ENCODE assay signal across 8 cellular contexts in genomic region chr5:40833712-40834229, GRCh38. TPM values are rescaled to one million over a fixed set of nuclear protein-coding genes. Genes with fewer than 3 reads are reported as not detected.
A peak's percentile ranks its signal among the peaks of the same experiment; 100 is the strongest.
DNase-seq lines count a peak whose midpoint lies in the region; ATAC-seq and TF ChIP-seq lines count a peak whose summit lies in the region.

No MANE protein-coding gene starts in this region.

- peaks cover 37% of the 10 kb centered on the region for H3K4me1 Mint-ChIP-seq in nephron

- peak overlapping the region; percentile 98 to 99 (median 99) for H3K27ac Mint-ChIP-seq in nephron

- H3K4me3 Mint-ChIP-seq in nephron: peak overlapping the region; percentile 94 to 98 (median 97)

- H3K4me1 ChIP-seq in BE2C: no peaks in the 10 kb centered on the region
- H3K4me1 ChIP-seq in Karpas-422 (ENCODE audit: low read length): peaks cover 35% of the 10 kb centered on the region

- peaks cover 37% of the 10 kb centered on the region for H3K79me2 ChIP-seq in Karpas-422 (ENCODE audit: low read length)

- TF ChIP-seq CTCF in BE2C (IDR thresholded peaks at IDR 0.05; ENCODE audit: low read depth, low read length): no peak
- no peak for TF ChIP-seq CTCF in dorsolateral prefrontal cortex (IDR thresholded peaks at IDR 0.05 in 54 of 56, conservative IDR thresholded peaks at IDR 0.05 in 2 of 56; ENCODE audit: low read depth in 1 of 56, partially characterized antibody in 56 of 56)
- TF ChIP-seq CTCF in nephron (IDR thresholded peaks at IDR 0.05; ENCODE audit: unreplicated experiment in 3 of 3): no peak

- peak overlapping the region; percentile 89 for H3K9ac ChIP-seq in Karpas-422 (ENCODE audit: low read length)

- peaks cover 60% of the 10 kb centered on the region for H3K36me3 ChIP-seq in BE2C
- H3K36me3 ChIP-seq in Karpas-422 (ENCODE audit: insufficient read depth, low read length): peaks cover 57% of the 10 kb centered on the region

- peak overlapping the region; percentile 78 for H3K27ac ChIP-seq in Karpas-422 (ENCODE audit: low read length)
- H3K27ac ChIP-seq in dorsolateral prefrontal cortex: peak overlapping the region in 12 of 59 donors; percentile 96 to 99 (median 97)

- H3K4me3 ChIP-seq in BE2C (ENCODE audit: low read depth, low read length): peak overlapping the region; percentile 86
- peak overlapping the region; percentile 78 for H3K4me3 ChIP-seq in Karpas-422 (ENCODE audit: low read length)
- H3K4me3 ChIP-seq in dorsolateral prefrontal cortex: peak overlapping the region; percentile 50 to 96 (median 81)

- H3K27me3 ChIP-seq in BE2C (no peaks in the 10 kb centered on the region), Karpas-422 (ENCODE audit: low read length) (no peaks in the 10 kb centered on the region), dorsolateral prefrontal cortex (no peaks in the 10 kb centered on the region)

- peaks cover 62% of the 10 kb centered on the region for H3K36me3 Mint-ChIP-seq in nephron (ENCODE audit: low read depth)

- H3K9me3 ChIP-seq in BE2C (no peaks in the 10 kb centered on the region), Karpas-422 (ENCODE audit: low read length) (no peaks in the 10 kb centered on the region)

- H4K20me1 ChIP-seq in Karpas-422 (ENCODE audit: insufficient read depth, low read depth, low read length): peaks cover 48% of the 10 kb centered on the region

- intact Hi-C loops in dorsolateral prefrontal cortex (cut with DNase I): loop anchor here in 1 of 2 donors (2.0 to 10.0 kb wide), 3 partner anchors 77 to 1689 kb away; partner anchors contain the start of gene RIMOC1

- H2AFZ ChIP-seq in Karpas-422 (ENCODE audit: low read length): no peak overlapping the region

- peaks cover 5% of the 10 kb centered on the region for H3K27me3 Mint-ChIP-seq in nephron (ENCODE audit: low read depth)

- H3K9me2 ChIP-seq in Karpas-422 (replicated peaks; ENCODE audit: insufficient read depth, low read length): no peaks in the 10 kb centered on the region

- ATAC-seq in GM21515 (IDR thresholded peaks at IDR 0.05; ENCODE audit: unreplicated experiment) (no peak), GM21576 (IDR thresholded peaks at IDR 0.05; ENCODE audit: unreplicated experiment) (no peak)

- H3K9me3 Mint-ChIP-seq in nephron: no peaks in the 10 kb centered on the region

- peak overlapping the region; percentile 88 for H3K4me2 ChIP-seq in Karpas-422 (ENCODE audit: low read depth, low read length, poor library complexity, severe bottlenecking)

- DNase-seq in BE2C (no peak), Karpas-422 (no peak), dorsolateral prefrontal cortex (no peak), NCI-H524 treated with DMSO at 0.1 percent for 48 hours (lab: John Stamatoyannopoulos, UW) (no peak), NCI-H1436 (lab: John Stamatoyannopoulos, UW) (no peak)

RNA-seq across cellular contexts. Expression of gene RPL37, which starts 1.3 kb away (rescaled TPM):
- polyA plus RNA-seq in BE2C (2012; ENCODE audit: insufficient read depth, insufficient read length, low read depth): 1,449 TPM
- total RNA-seq in Karpas-422 (2014; rRNA removed; shearing (Covaris generic); ENCODE audit: low replicate concordance): 3,939 and 6,611 TPM in 2 replicates
- total RNA-seq in dorsolateral prefrontal cortex: 100 to 1,000 TPM; 346 to 612 (median 431) TPM

RNA-seq across cellular contexts. Expression of gene CARD6, which starts 7.4 kb away (rescaled TPM):
- polyA plus RNA-seq in BE2C (2012; ENCODE audit: insufficient read depth, insufficient read length, low read depth): 0.12 TPM
- 0.43 and 1.0 TPM in 2 replicates for total RNA-seq in Karpas-422 (2014; rRNA removed; shearing (Covaris generic); ENCODE audit: low replicate concordance)
- total RNA-seq in dorsolateral prefrontal cortex: 1 to 10 TPM in 115 of 120 experiments, under 1 TPM in 5; 0.68 to 5.5 (median 2.0) TPM

RNA-seq across cellular contexts. Expression of gene PRKAA1, which starts 35.6 kb away (rescaled TPM):
- 36.3 TPM for polyA plus RNA-seq in BE2C (2012; ENCODE audit: insufficient read depth, insufficient read length, low read depth)
- 53.0 and 62.2 TPM in 2 replicates for total RNA-seq in Karpas-422 (2014; rRNA removed; shearing (Covaris generic); ENCODE audit: low replicate concordance)
- 10 to 100 TPM; 30.2 to 83.2 (median 52.4) TPM for total RNA-seq in dorsolateral prefrontal cortex
